Comparison of ENCODE assay signal across 1 cellular context in genomic region chr13:19782049-19782726, GRCh38.
TF ChIP-seq lines count a peak whose summit lies in the region.

No MANE protein-coding gene starts in this region.

TF ChIP-seq in HepG2, 621 proteins besides CTCF, POLR2A, EP300 and RAD21 (continued from another document):
- TF ChIP-seq ZNF609 (CRISPR knock-in tag; IDR thresholded peaks at IDR 0.05; ENCODE audit: borderline replicate concordance), result 0 out of 2 replicates have a peak, but pooled peaks have one; percentile 12
- no peak for TF ChIP-seq HHEX (CRISPR knock-in tag; IDR thresholded peaks at IDR 0.05)
- no peak for TF ChIP-seq ZNF572 (CRISPR knock-in tag; IDR thresholded peaks at IDR 0.05)
- TF ChIP-seq ZSCAN29 (CRISPR knock-in tag; conservative IDR thresholded peaks at IDR 0.05), result no peak
- peak; percentile 68; the same call in 1 of the 2 replicates for TF ChIP-seq CREBL2 (CRISPR knock-in tag; IDR thresholded peaks at IDR 0.05; ENCODE audit: borderline replicate concordance)
- no peak for TF ChIP-seq NFKBIZ (CRISPR knock-in tag; IDR thresholded peaks at IDR 0.05)
- TF ChIP-seq NPAS2 (CRISPR knock-in tag; IDR thresholded peaks at IDR 0.05; ENCODE audit: borderline replicate concordance), result no peak
- no peak for TF ChIP-seq ETV6 (CRISPR knock-in tag; conservative IDR thresholded peaks at IDR 0.05)
- TF ChIP-seq PATZ1 (CRISPR knock-in tag; IDR thresholded peaks at IDR 0.05), result no peak
- TF ChIP-seq ZBTB20 (CRISPR knock-in tag; IDR thresholded peaks at IDR 0.05; ENCODE audit: borderline replicate concordance, low read depth), result no peak
- TF ChIP-seq PHF5A (CRISPR knock-in tag; IDR thresholded peaks at IDR 0.05; ENCODE audit: low read depth, unreplicated experiment), result no peak
- TF ChIP-seq SMARCC2 (IDR thresholded peaks at IDR 0.05), result no peak
- TF ChIP-seq ZNF460 (CRISPR knock-in tag; IDR thresholded peaks at IDR 0.05; ENCODE audit: borderline replicate concordance), result no peak
- TF ChIP-seq IRF2 (CRISPR knock-in tag; IDR thresholded peaks at IDR 0.05), result no peak
- TF ChIP-seq ATF7-NPFF (CRISPR knock-in tag; IDR thresholded peaks at IDR 0.05; ENCODE audit: low read depth), result no peak
- TF ChIP-seq MTERF4 (CRISPR knock-in tag; IDR thresholded peaks at IDR 0.05), result no peak
- TF ChIP-seq ZNF136 (CRISPR knock-in tag; IDR thresholded peaks at IDR 0.05; ENCODE audit: low read depth), result no peak
- no peak for TF ChIP-seq GPN1 (CRISPR knock-in tag; IDR thresholded peaks at IDR 0.05; ENCODE audit: borderline replicate concordance)
- TF ChIP-seq GPBP1L1 (CRISPR knock-in tag; IDR thresholded peaks at IDR 0.05), result no peak
- no peak; the same call in 1 of the 2 replicates for TF ChIP-seq SIN3A (IDR thresholded peaks at IDR 0.05; ENCODE audit: borderline replicate concordance, low read depth, low read length)
- no peak for TF ChIP-seq NFE2 (CRISPR knock-in tag; IDR thresholded peaks at IDR 0.05)
- TF ChIP-seq ZNF160 (CRISPR knock-in tag; IDR thresholded peaks at IDR 0.05), result no peak
- no peak for TF ChIP-seq PLRG1 (conservative IDR thresholded peaks at IDR 0.05)
- TF ChIP-seq JUN (CRISPR knock-in tag; IDR thresholded peaks at IDR 0.05), result no peak
- no peak for TF ChIP-seq KDM1A (CRISPR knock-in tag; IDR thresholded peaks at IDR 0.05)
- no peak for TF ChIP-seq ZBTB7A (CRISPR knock-in tag; IDR thresholded peaks at IDR 0.05)
- no peak for TF ChIP-seq ZBTB34 (CRISPR knock-in tag; IDR thresholded peaks at IDR 0.05)
- no peak for TF ChIP-seq ARNT (IDR thresholded peaks at IDR 0.05)
- no peak for TF ChIP-seq ZNF746 (CRISPR knock-in tag; IDR thresholded peaks at IDR 0.05)
- TF ChIP-seq NBN (conservative IDR thresholded peaks at IDR 0.05), result no peak
- no peak for TF ChIP-seq ZMYM3 (CRISPR knock-in tag; IDR thresholded peaks at IDR 0.05)
- TF ChIP-seq PRMT3 (CRISPR knock-in tag; IDR thresholded peaks at IDR 0.05; ENCODE audit: borderline replicate concordance, low read depth), result no peak
- peak; percentile 47; the same call in 1 of the 2 replicates for TF ChIP-seq MAFG (CRISPR knock-in tag; IDR thresholded peaks at IDR 0.05)
TF ChIP-seq in HepG2: peak in this region for 69.
